ENCODE assay signal across 25 cellular contexts in the genomic region with DNA sequence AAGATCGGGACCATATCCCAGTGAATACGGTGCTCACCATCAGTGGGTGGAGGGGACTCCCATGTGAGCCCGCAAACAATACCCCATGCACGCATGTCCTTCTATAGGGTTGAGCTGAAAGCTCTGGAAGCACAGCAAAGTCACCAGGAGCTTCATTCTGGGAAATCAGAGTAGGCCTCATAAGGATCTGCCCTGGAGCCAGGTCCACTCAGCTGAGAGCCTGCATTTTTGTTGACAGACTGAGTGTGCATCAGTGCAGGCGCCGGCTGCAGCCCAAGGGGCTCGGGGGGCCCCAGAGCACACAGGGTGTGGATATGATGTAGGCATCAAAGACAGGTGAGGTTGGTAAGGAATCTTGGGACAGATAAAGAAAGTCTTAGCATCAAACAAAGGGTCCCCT.
DNase-seq lines count a peak whose midpoint lies in the region; ATAC-seq and TF ChIP-seq lines count a peak whose summit lies in the region.
"Had no signal": no experiment of that assay in that cellular context is flagged by ENCODE, and none has a peak within 500 bp of the region (broad histone marks: within the 10 kb centered on the region; RNA-seq: fewer than 3 reads in every experiment).

No MANE protein-coding gene starts in this region.

- intact Hi-C loops in colonic mucosa (cut with DNase I) = no loop called here

- no peak for TF ChIP-seq CTCF in coronary artery (IDR thresholded peaks at IDR 0.05)
- TF ChIP-seq CTCF in osteocyte (IDR thresholded peaks at IDR 0.05) = no peak
- no peak for TF ChIP-seq CTCF in colonic mucosa (IDR thresholded peaks at IDR 0.05)
- no peak for TF ChIP-seq CTCF in SK-N-SH (IDR thresholded peaks at IDR 0.05)

- H3K9ac ChIP-seq in colonic mucosa (ENCODE audit: low read depth in 2 of 2, low read length in 2 of 2) (no peak overlapping the region), SK-N-SH (no peak overlapping the region)
- H3K9ac ChIP-seq: BLaER1 had no signal

- no peak overlapping the region for H3K4me3 Mint-ChIP-seq in osteocyte (ENCODE audit: unreplicated experiment)
- H3K4me3 Mint-ChIP-seq: CD14-positive monocyte; CD4-positive, alpha-beta memory T cell; CD8-positive, alpha-beta memory T cell had no signal

- peaks cover 2% of the 10 kb centered on the region for H3K27me3 Mint-ChIP-seq in osteocyte (ENCODE audit: unreplicated experiment)
- H3K27me3 Mint-ChIP-seq: CD4-positive, alpha-beta memory T cell had no signal

- H3K9me3 Mint-ChIP-seq in osteocyte (ENCODE audit: unreplicated experiment) = no peaks in the 10 kb centered on the region

- TF ChIP-seq EP300 in SK-N-SH (IDR thresholded peaks at IDR 0.05; ENCODE audit: borderline replicate concordance in 1 of 2, low read depth in 1 of 2, low read length in 1 of 2) = no peak

- ATAC-seq in left lobe of liver (no peak), HG02642 (IDR thresholded peaks at IDR 0.05; ENCODE audit: poor library complexity, unreplicated experiment) (no peak)
- ATAC-seq: GM12878 had no signal

- DNase-seq in coronary artery (ENCODE audit: low spot score) = peak; percentile 68
- DNase-seq in ecto neural progenitor cell (ENCODE audit: low spot score) = peak; percentile 17
- DNase-seq in left lobe of liver (ENCODE audit: low spot score) = peak; percentile 37
- DNase-seq in osteocyte (ENCODE audit: extremely low spot score, unreplicated experiment) = peak; percentile 63
- no peak for DNase-seq in colonic mucosa
- no peak for DNase-seq in SK-N-SH
- DNase-seq in kidney glomerular epithelial cell (lab: John Stamatoyannopoulos, UW) = no peak
- DNase-seq: 8988T; ACHN; BE2C; C1 segment of cervical spinal cord; CD4-positive, alpha-beta memory T cell; CD4-positive, CD25-positive, alpha-beta regulatory T cell; CD8-positive, alpha-beta memory T cell; COR-L47; DMS 273 treated with DMSO at 0.1 percent for 48 hours; DMS153; DMS53; DMS79; DND-41; EL had no signal

- 63% methylated on average over 7 of the region's 7 CpGs for WGBS in SK-N-SH (ENCODE audit: low lambda C conversion rate)

- H2AFZ ChIP-seq in SK-N-SH (ENCODE audit: low read depth) = no peak overlapping the region

- CTCF ChIA-PET in SK-N-SH (lab: Yijun Ruan, JAX) = no interaction called here

- H3K36me3 Mint-ChIP-seq in osteocyte (ENCODE audit: unreplicated experiment) = no peaks in the 10 kb centered on the region
- H3K36me3 Mint-ChIP-seq: CD14-positive monocyte; CD4-positive, alpha-beta memory T cell; CD4-positive, CD25-positive, alpha-beta regulatory T cell; CD8-positive, alpha-beta memory T cell had no signal

- no peaks in the 10 kb centered on the region for H3K9me3 ChIP-seq in colonic mucosa
- H3K9me3 ChIP-seq in SK-N-SH = no peaks in the 10 kb centered on the region
- H3K9me3 ChIP-seq: BE2C, BLaER1 had no signal

- no peaks in the 10 kb centered on the region for H4K20me1 ChIP-seq in SK-N-SH (ENCODE audit: insufficient read depth)
- H4K20me1 ChIP-seq: BLaER1 had no signal

- no peaks in the 10 kb centered on the region for H3F3A ChIP-seq in SK-N-SH (replicated peaks; ENCODE audit: insufficient read depth)

- POLR2A ChIA-PET in SK-N-SH (lab: Yijun Ruan, JAX) = no interaction called here

- no peak for TF ChIP-seq RAD21 in SK-N-SH (IDR thresholded peaks at IDR 0.05; ENCODE audit: low read length)

- H3K27ac ChIP-seq in coronary artery (no peak overlapping the region), colonic mucosa (no peak overlapping the region), SK-N-SH (ENCODE audit: low read depth in 2 of 2, low read length in 1 of 2) (no peak overlapping the region)
- H3K27ac ChIP-seq: BLaER1 had no signal

- no peaks in the 10 kb centered on the region for H3K79me2 ChIP-seq in SK-N-SH (ENCODE audit: insufficient read depth)

- H3K36me3 ChIP-seq in colonic mucosa (no peaks in the 10 kb centered on the region), SK-N-SH (replicated peaks in 1 of 2; ENCODE audit: control insufficient read depth in 1 of 2, insufficient read depth in 2 of 2, low read length in 1 of 2) (no peaks in the 10 kb centered on the region)
- H3K36me3 ChIP-seq: BE2C, BLaER1 had no signal

- no peak overlapping the region for H3K4me3 ChIP-seq in coronary artery
- H3K4me3 ChIP-seq in colonic mucosa = no peak overlapping the region
- H3K4me3 ChIP-seq in SK-N-SH (ENCODE audit: low read depth in 2 of 2, low read length in 1 of 2) = no peak overlapping the region
- H3K4me3 ChIP-seq: BLaER1, GM12878 had no signal

- no peak overlapping the region for H3K27ac Mint-ChIP-seq in osteocyte (ENCODE audit: unreplicated experiment)
- H3K27ac Mint-ChIP-seq: CD4-positive, alpha-beta memory T cell; CD8-positive, alpha-beta memory T cell had no signal

- peaks cover 9% of the 10 kb centered on the region for H3K4me1 Mint-ChIP-seq in osteocyte (ENCODE audit: unreplicated experiment)
- H3K4me1 Mint-ChIP-seq: CD8-positive, alpha-beta memory T cell had no signal

- H3K4me1 ChIP-seq in colonic mucosa (peaks cover 14% of the 10 kb centered on the region), SK-N-SH (ENCODE audit: control insufficient read depth in 1 of 2, insufficient read depth in 2 of 2, low read depth in 1 of 2, low read length in 1 of 2) (peaks cover 0 to 7% of the 10 kb centered on the region in 2 experiments; a peak in 1 of 4 replicates)
- H3K4me1 ChIP-seq: BE2C had no signal

- no peak overlapping the region for H3K4me2 ChIP-seq in SK-N-SH
- H3K4me2 ChIP-seq: BLaER1 had no signal

- no peaks in the 10 kb centered on the region for H3K9me2 ChIP-seq in SK-N-SH

- H3K27me3 ChIP-seq in colonic mucosa = no peaks in the 10 kb centered on the region
- no peaks in the 10 kb centered on the region for H3K27me3 ChIP-seq in SK-N-SH (ENCODE audit: insufficient read depth)
- H3K27me3 ChIP-seq: BE2C, BLaER1 had no signal

TF ChIP-seq in SK-N-SH, 30 proteins besides CTCF, POLR2A, EP300 and RAD21:
- TF ChIP-seq NFIC (IDR thresholded peaks at IDR 0.05; ENCODE audit: borderline replicate concordance) (no peak), TEAD4 (IDR thresholded peaks at IDR 0.05; ENCODE audit: borderline replicate concordance, insufficient read depth) (no peak), CHD2 (IDR thresholded peaks at IDR 0.05; ENCODE audit: low read length, partially characterized antibody) (no peak), USF1 (IDR thresholded peaks at IDR 0.05; ENCODE audit: borderline replicate concordance, low read depth) (no peak), USF2 (IDR thresholded peaks at IDR 0.05; ENCODE audit: borderline replicate concordance, low read depth, low read length) (no peak), RXRA (IDR thresholded peaks at IDR 0.05; ENCODE audit: borderline replicate concordance, low read depth) (no peak), EZH2phosphoT487 (IDR thresholded peaks at IDR 0.05; ENCODE audit: borderline replicate concordance, low read depth) (no peak), YY1 (IDR thresholded peaks at IDR 0.05; ENCODE audit: low read depth) (no peak), GABPA (IDR thresholded peaks at IDR 0.05; ENCODE audit: low read depth) (no peak), SIN3A (IDR thresholded peaks at IDR 0.05; ENCODE audit: borderline replicate concordance, low read depth, low read length) (no peak), GATA2 (CRISPR knock-in tag; IDR thresholded peaks at IDR 0.05) (no peak), RCOR1 (IDR thresholded peaks at IDR 0.05; ENCODE audit: low read length) (no peak), TCF12 (IDR thresholded peaks at IDR 0.05) (no peak)
- TF ChIP-seq, protein P1, sequence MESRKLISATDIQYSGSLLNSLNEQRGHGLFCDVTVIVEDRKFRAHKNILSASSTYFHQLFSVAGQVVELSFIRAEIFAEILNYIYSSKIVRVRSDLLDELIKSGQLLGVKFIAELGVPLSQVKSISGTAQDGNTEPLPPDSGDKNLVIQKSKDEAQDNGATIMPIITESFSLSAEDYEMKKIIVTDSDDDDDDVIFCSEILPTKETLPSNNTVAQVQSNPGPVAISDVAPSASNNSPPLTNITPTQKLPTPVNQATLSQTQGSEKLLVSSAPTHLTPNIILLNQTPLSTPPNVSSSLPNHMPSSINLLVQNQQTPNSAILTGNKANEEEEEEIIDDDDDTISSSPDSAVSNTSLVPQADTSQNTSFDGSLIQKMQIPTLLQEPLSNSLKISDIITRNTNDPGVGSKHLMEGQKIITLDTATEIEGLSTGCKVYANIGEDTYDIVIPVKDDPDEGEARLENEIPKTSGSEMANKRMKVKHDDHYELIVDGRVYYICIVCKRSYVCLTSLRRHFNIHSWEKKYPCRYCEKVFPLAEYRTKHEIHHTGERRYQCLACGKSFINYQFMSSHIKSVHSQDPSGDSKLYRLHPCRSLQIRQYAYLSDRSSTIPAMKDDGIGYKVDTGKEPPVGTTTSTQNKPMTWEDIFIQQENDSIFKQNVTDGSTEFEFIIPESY (IDR thresholded peaks at IDR 0.05; ENCODE audit: borderline replicate concordance, low read depth) = no peak
TF ChIP-seq in SK-N-SH: peak in this region for 0.

Comparison
In these comparisons a context has a peak if more than half of its experiments do, and no peak if none do; other contexts are left out.
1. DNase-seq: peak in coronary artery (single experiment), ecto neural progenitor cell (single experiment), left lobe of liver (single experiment) and osteocyte (single experiment); none in colonic mucosa (single experiment), SK-N-SH (single experiment) and kidney glomerular epithelial cell (single experiment).